27 cellular contexts compared by ENCODE assay signal in the genomic region with DNA sequence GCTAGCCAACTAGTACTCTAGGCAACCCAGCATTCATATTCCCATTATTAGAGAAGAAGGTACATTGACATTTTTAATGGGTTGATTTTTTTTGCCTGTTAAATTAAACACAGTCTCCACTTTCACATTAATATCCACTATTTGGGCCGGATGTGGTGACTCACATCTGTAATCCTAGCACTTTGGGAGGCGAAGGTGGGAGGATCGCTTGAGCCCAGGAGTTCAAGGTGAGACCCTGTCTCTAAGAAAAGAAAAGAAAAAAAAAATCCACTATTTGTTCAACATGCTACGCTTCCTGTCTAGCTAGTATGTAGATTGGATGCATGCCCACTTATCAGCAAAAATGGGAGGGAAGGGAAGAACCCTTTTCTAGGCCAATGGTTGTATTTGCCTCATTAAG.
"Had no signal": no experiment of that assay in that cellular context is flagged by ENCODE, and none has a peak within 500 bp of the region (broad histone marks: within the 10 kb centered on the region; RNA-seq: fewer than 3 reads in every experiment).

No MANE protein-coding gene starts in this region.

- H3K27ac Mint-ChIP-seq: activated B cell treated with CpG ODN at 0.5 μM for 24 hours; activated CD8-positive, alpha-beta T cell treated with anti-CD3 and anti-CD28 coated beads for 36 hours; activated T-helper 17 cell treated with anti-CD3 and anti-CD28 coated beads, Interleukin-2, amount 50 U/mL, for 72 hours; mesothelial cell of epicardium; naive B cell; nephron progenitor cell; progenitor cell of endocrine pancreas; T-helper 2 cell treated with Interferon-gamma antibody and Interleukin-4, amounts not matched to agents 5 μg/mL and 100 μg/mL, for 36 hours had no signal

- H3K27me3 Mint-ChIP-seq: progenitor cell of endocrine pancreas had no signal

- ATAC-seq: activated CD8-positive, alpha-beta T cell treated with anti-CD3 and anti-CD28 coated beads for 36 hours; activated T-cell treated with anti-CD3 and anti-CD28 coated beads, Interleukin-2, amount 50 U/mL, for 4 hours; activated T-helper 17 cell treated with anti-CD3 and anti-CD28 coated beads, Interleukin-2, amount 50 U/mL, for 72 hours; gastrocnemius medialis; left cardiac atrium; stimulated activated naive B cell treated with anti-CD40 and anti-IgM and Interleukin-4, amounts not matched to agents 10 μg/mL and 1 μg/mL and 100 μg/mL, for 72 hours had no signal

- H3K36me3 ChIP-seq: gastrocnemius medialis, neutrophil, sigmoid colon, transverse colon had no signal

- H3K4me3 Mint-ChIP-seq: activated B cell treated with CpG ODN at 0.5 μM for 24 hours; activated CD8-positive, alpha-beta T cell treated with anti-CD3 and anti-CD28 coated beads for 36 hours; activated T-cell treated with anti-CD3 and anti-CD28 coated beads, Interleukin-2, amount 50 U/mL, for 4 hours; mesothelial cell of epicardium; nephron progenitor cell; stimulated activated naive B cell treated with anti-CD40 and anti-IgM and Interleukin-4, amounts not matched to agents 10 μg/mL and 1 μg/mL and 100 μg/mL, for 72 hours; T-helper 2 cell treated with Interferon-gamma antibody and Interleukin-4, amounts not matched to agents 5 μg/mL and 100 μg/mL, for 36 hours had no signal

- H3K27ac ChIP-seq: epithelial cell of prostate, gastrocnemius medialis, neutrophil, transverse colon had no signal

- H3K36me3 Mint-ChIP-seq: mesothelial cell of epicardium had no signal

- DNase-seq: activated B cell treated with CpG ODN at 0.5 μM for 24 hours; activated CD4-positive, alpha-beta T cell treated with anti-CD3 and anti-CD28 coated beads, Interleukin-2, amount 50 U/mL, for 1 hour; activated CD8-positive, alpha-beta T cell treated with anti-CD3 and anti-CD28 coated beads for 36 hours; activated gamma-delta T cell treated with Interleukin-2 at 50 U/mL for 16 hours; activated T-cell treated with anti-CD3 and anti-CD28 coated beads, Interleukin-2, amount 50 U/mL, for 4 hours; dermis blood vessel endothelial cell; effector CD4-positive, alpha-beta T cell; gastrocnemius medialis; glutamatergic neuron; left cardiac atrium; naive B cell; nephron progenitor cell; retina; sigmoid colon; small intestine; stimulated activated CD4-positive, alpha-beta T cell treated with anti-CD3 and anti-CD28 coated beads, Interleukin-1b, Interleukin-23, amount 100 ng/mL, for 48 hours; stimulated activated naive B cell treated with anti-CD40 and anti-IgM and Interleukin-4, amounts not matched to agents 10 μg/mL and 1 μg/mL and 100 μg/mL, for 72 hours; T-helper 1 cell; transverse colon had no signal

- H3K9me3 ChIP-seq: gastrocnemius medialis, neutrophil, sigmoid colon, transverse colon had no signal

- H3K27me3 ChIP-seq: gastrocnemius medialis, neutrophil, sigmoid colon had no signal

- H3K4me1 ChIP-seq: transverse colon had no signal

- FAIRE-seq: colon, keratinocyte, small intestine had no signal

- H3K4me1 Mint-ChIP-seq: activated B cell treated with CpG ODN at 0.5 μM for 24 hours, naive B cell, nephron progenitor cell had no signal

- H3K4me3 ChIP-seq: gastrocnemius medialis, sigmoid colon, transverse colon had no signal
